ENCODE assay signal across 24 cellular contexts in genomic region chr17:48574523-48575065, GRCh38. TPM values are rescaled to one million over a fixed set of nuclear protein-coding genes. Genes with fewer than 3 reads are reported as not detected.
DNase-seq lines count a peak whose midpoint lies in the region; ATAC-seq and TF ChIP-seq lines count a peak whose summit lies in the region.
"Had no signal": no experiment of that assay in that cellular context is flagged by ENCODE, and none has a peak within 500 bp of the region (broad histone marks: within the 10 kb centered on the region; RNA-seq: fewer than 3 reads in every experiment).

No MANE protein-coding gene starts in this region.

- TF ChIP-seq CTCF in breast epithelium (IDR thresholded peaks at IDR 0.05) (no peak), MCF 10A (IDR thresholded peaks at IDR 0.05; ENCODE audit: unreplicated experiment) (no peak), epithelial cell of proximal tubule (conservative IDR thresholded peaks at IDR 0.05; ENCODE audit: low read depth, low read length) (no peak)

- peaks cover 15% of the 10 kb centered on the region for H3K27me3 Mint-ChIP-seq in MCF 10A (ENCODE audit: insufficient read depth, unreplicated experiment)
- peaks cover 24% of the 10 kb centered on the region for H3K27me3 Mint-ChIP-seq in activated naive CD8-positive, alpha-beta T cell treated with anti-CD3 and anti-CD28 coated beads, Interleukin-2, amount 50 U/mL, for 24 hours

- H3K4me3 ChIP-seq in breast epithelium (peak overlapping the region in 2 of 3 donors; percentile 9 to 17), epithelial cell of proximal tubule (ENCODE audit: low read depth, low read length) (peak overlapping the region; percentile 23), mucosa of stomach (ENCODE audit: low read length) (no peak overlapping the region)

- H3K4me1 ChIP-seq in breast epithelium = peaks cover 0 to 7% of the 10 kb centered on the region in 2 donors
- peaks cover 8% of the 10 kb centered on the region for H3K4me1 ChIP-seq in mucosa of stomach (ENCODE audit: control insufficient read depth, insufficient read depth, low read length)

- no peaks in the 10 kb centered on the region for H3K9me3 Mint-ChIP-seq in MCF 10A (ENCODE audit: unreplicated experiment)
- H3K9me3 Mint-ChIP-seq in activated naive CD8-positive, alpha-beta T cell treated with anti-CD3 and anti-CD28 coated beads, Interleukin-2, amount 50 U/mL, for 24 hours = no peaks in the 10 kb centered on the region
- H3K9me3 Mint-ChIP-seq: CD4-positive, alpha-beta T cell; dendritic cell treated with granulocyte-macrophage colony-stimulating factor and Interleukin-4, amounts not matched to agents 40 ng/mL and 50 ng/mL, for 4 days had no signal

- peaks cover 0 to 41% of the 10 kb centered on the region in 2 donors for H3K27me3 ChIP-seq in breast epithelium
- peaks cover 91% of the 10 kb centered on the region for H3K27me3 ChIP-seq in mucosa of stomach (ENCODE audit: control insufficient read depth, insufficient read depth, low read length)

- H3K9me3 ChIP-seq in breast epithelium (no peaks in the 10 kb centered on the region), mucosa of stomach (ENCODE audit: control insufficient read depth, low read length) (no peaks in the 10 kb centered on the region)

- no peak overlapping the region for H3K4me3 Mint-ChIP-seq in MCF 10A (ENCODE audit: unreplicated experiment)
- no peak overlapping the region for H3K4me3 Mint-ChIP-seq in activated naive CD8-positive, alpha-beta T cell treated with anti-CD3 and anti-CD28 coated beads, Interleukin-2, amount 50 U/mL, for 24 hours
- H3K4me3 Mint-ChIP-seq: activated CD8-positive, alpha-beta memory T cell treated with anti-CD3 and anti-CD28 coated beads, Interleukin-2, amount 10 ng/mL, durations not matched to agents 7 days and 5 days; dendritic cell treated with granulocyte-macrophage colony-stimulating factor and Interleukin-4, amounts not matched to agents 40 ng/mL and 50 ng/mL, for 4 days had no signal

- no peak for ATAC-seq in activated naive CD8-positive, alpha-beta T cell treated with anti-CD3 and anti-CD28 coated beads, Interleukin-2, amount 50 U/mL, for 24 hours
- no peak for ATAC-seq in GM21529 (IDR thresholded peaks at IDR 0.05; ENCODE audit: unreplicated experiment)
- ATAC-seq: activated CD8-positive, alpha-beta memory T cell treated with anti-CD3 and anti-CD28 coated beads, Interleukin-2, amount 10 ng/mL, durations not matched to agents 7 days and 5 days; esophagus mucosa; Right ventricle myocardium inferior; sciatic nerve had no signal

- no TSS peak for BruUV-seq in MCF 10A (replicated peaks; lab: Mats Ljungman, UMichigan)

- CTCF ChIA-PET in MCF 10A (lab: Yijun Ruan, JAX) = interaction anchor here (0.6 to 0.8 kb wide), 3 partner anchors 28 to 70 kb away, joined by 3 to 4 read pairs (median 3); no protein-coding TSS in a partner anchor

- H3K9ac ChIP-seq in mucosa of stomach (ENCODE audit: low read length) = peak overlapping the region; percentile 53

- no peak overlapping the region for H3K27ac Mint-ChIP-seq in MCF 10A (ENCODE audit: low read depth, unreplicated experiment)
- H3K27ac Mint-ChIP-seq in activated naive CD8-positive, alpha-beta T cell treated with anti-CD3 and anti-CD28 coated beads, Interleukin-2, amount 50 U/mL, for 24 hours = no peak overlapping the region
- H3K27ac Mint-ChIP-seq: activated CD8-positive, alpha-beta memory T cell treated with anti-CD3 and anti-CD28 coated beads, Interleukin-2, amount 10 ng/mL, durations not matched to agents 7 days and 5 days; CD4-positive, alpha-beta T cell; dendritic cell treated with granulocyte-macrophage colony-stimulating factor and Interleukin-4, amounts not matched to agents 40 ng/mL and 50 ng/mL, for 4 days had no signal

- no peak for TF ChIP-seq POLR2A in breast epithelium (IDR thresholded peaks at IDR 0.05)

- H3K36me3 Mint-ChIP-seq in MCF 10A (ENCODE audit: insufficient read depth, unreplicated experiment) = no peaks in the 10 kb centered on the region
- H3K36me3 Mint-ChIP-seq in activated naive CD8-positive, alpha-beta T cell treated with anti-CD3 and anti-CD28 coated beads, Interleukin-2, amount 50 U/mL, for 24 hours (ENCODE audit: low read depth) = no peaks in the 10 kb centered on the region

- DNase-seq in breast epithelium (ENCODE audit: low spot score in 2 of 2) (no peak), MCF 10A (ENCODE audit: unreplicated experiment) (no peak), epithelial cell of proximal tubule (ENCODE audit: low read depth) (no peak), NCI-H1105 (lab: John Stamatoyannopoulos, UW) (no peak), NCI-H226 (no peak)
- DNase-seq in activated naive CD8-positive, alpha-beta T cell treated with anti-CD3 and anti-CD28 coated beads, Interleukin-2, amount 50 U/mL, for 24 hours = no peak
- DNase-seq: 8988T; activated CD4-positive, CD25-positive, alpha-beta regulatory T cell; activated CD8-positive, alpha-beta memory T cell treated with anti-CD3 and anti-CD28 coated beads, Interleukin-2, amount 10 ng/mL, durations not matched to agents 7 days and 5 days; activated gamma-delta T cell treated with Interleukin-2 at 50 U/mL for 16 hours; CD4-positive, alpha-beta T cell; kidney glomerular epithelial cell; NCI-H1436 treated with DMSO at 0.1 percent for 48 hours; stimulated activated CD4-positive, alpha-beta T cell treated with anti-CD3 and anti-CD28 coated beads, Interleukin-4, amount 100 ng/mL, for 1 hour; stimulated activated CD8-positive, alpha-beta memory T cell treated with anti-CD3 and anti-CD28 coated beads, Interleukin-4, amount 100 ng/mL, for 48 hours; T-helper 2 cell; trophoblast cell had no signal

- peak overlapping the region in 1 of 2 donors; percentile 71 for H3K27ac ChIP-seq in breast epithelium

- POLR2A ChIA-PET in MCF 10A (lab: Yijun Ruan, JAX) = interaction anchor here (0.7 kb wide), 2 partner anchors 48 to 346 kb away, joined by 3 read pairs; no protein-coding TSS in a partner anchor

- peaks cover 8% of the 10 kb centered on the region for H3K4me1 Mint-ChIP-seq in MCF 10A (ENCODE audit: insufficient read depth, unreplicated experiment)
- H3K4me1 Mint-ChIP-seq in activated naive CD8-positive, alpha-beta T cell treated with anti-CD3 and anti-CD28 coated beads, Interleukin-2, amount 50 U/mL, for 24 hours = peaks cover 29% of the 10 kb centered on the region

- intact Hi-C loops in breast epithelium (cut with DNase I; ENCODE audit: low total_unique reads) = loop anchor here (5.0 kb wide), 1 partner anchor 32 kb away; no protein-coding TSS in a partner anchor
- intact Hi-C loops in MCF 10A (cut with micrococcal nuclease) = no loop called here

- H3K36me3 ChIP-seq in breast epithelium (no peaks in the 10 kb centered on the region), mucosa of stomach (ENCODE audit: control insufficient read depth, insufficient read depth, low read length) (no peaks in the 10 kb centered on the region)

RNA-seq across cellular contexts. Expression of gene HOXB4, which starts 3.6 kb away (rescaled TPM):
- total RNA-seq in breast epithelium = 1 to 10 TPM; 2.2 to 7.5 (median 2.3) TPM
- 0.21 and 0.44 TPM in 2 replicates for total RNA-seq in MCF 10A (2022)
- total RNA-seq in epithelial cell of proximal tubule = 4.3 and 5.7 TPM in 2 replicates
- total RNA-seq: osteocyte had no signal

RNA-seq across cellular contexts. Expression of gene HOXB3, which starts 15.4 kb away (rescaled TPM):
- total RNA-seq in breast epithelium (10 to 100 TPM; 13.8 to 36.7 (median 14.4) TPM), MCF 10A (2022) (0.79 and 0.88 TPM in 2 replicates), epithelial cell of proximal tubule (22.6 and 49.9 TPM in 2 replicates)

RNA-seq across cellular contexts. Expression of gene HOXB5, which starts 19.0 kb away (rescaled TPM):
- total RNA-seq in breast epithelium = 1 to 10 TPM in 2 of 3 donors, under 1 TPM in 1; 0.44 to 2.0 (median 1.4) TPM
- not detected in 2 replicates for total RNA-seq in MCF 10A (2022)
- total RNA-seq in epithelial cell of proximal tubule = 2.8 and 5.5 TPM in 2 replicates
- total RNA-seq: CD4-positive, alpha-beta T cell; osteocyte; Right ventricle myocardium inferior had no signal

RNA-seq across cellular contexts. Expression of gene HOXB2, which starts 29.7 kb away (rescaled TPM):
- total RNA-seq in breast epithelium (10 to 100 TPM; 13.6 to 36.4 (median 19.6) TPM), MCF 10A (2022) (3.0 and 4.8 TPM in 2 replicates), epithelial cell of proximal tubule (21.1 and 43.7 TPM in 2 replicates)
- total RNA-seq: osteocyte had no signal

RNA-seq across cellular contexts. Expression of gene HOXB6, which starts 30.2 kb away (rescaled TPM):
- 10 to 100 TPM in 2 of 3 donors, 1 to 10 TPM in 1; 1.0 to 24.9 (median 18.2) TPM for total RNA-seq in breast epithelium
- 0.37 TPM in 1 of 2 replicates, not detected in the other for total RNA-seq in MCF 10A (2022)
- total RNA-seq in epithelial cell of proximal tubule = 42.9 and 55.6 TPM in 2 replicates
- total RNA-seq: CD4-positive, alpha-beta T cell; osteocyte had no signal
